ENCODE assay signal across 9 cellular contexts in the genomic region with DNA sequence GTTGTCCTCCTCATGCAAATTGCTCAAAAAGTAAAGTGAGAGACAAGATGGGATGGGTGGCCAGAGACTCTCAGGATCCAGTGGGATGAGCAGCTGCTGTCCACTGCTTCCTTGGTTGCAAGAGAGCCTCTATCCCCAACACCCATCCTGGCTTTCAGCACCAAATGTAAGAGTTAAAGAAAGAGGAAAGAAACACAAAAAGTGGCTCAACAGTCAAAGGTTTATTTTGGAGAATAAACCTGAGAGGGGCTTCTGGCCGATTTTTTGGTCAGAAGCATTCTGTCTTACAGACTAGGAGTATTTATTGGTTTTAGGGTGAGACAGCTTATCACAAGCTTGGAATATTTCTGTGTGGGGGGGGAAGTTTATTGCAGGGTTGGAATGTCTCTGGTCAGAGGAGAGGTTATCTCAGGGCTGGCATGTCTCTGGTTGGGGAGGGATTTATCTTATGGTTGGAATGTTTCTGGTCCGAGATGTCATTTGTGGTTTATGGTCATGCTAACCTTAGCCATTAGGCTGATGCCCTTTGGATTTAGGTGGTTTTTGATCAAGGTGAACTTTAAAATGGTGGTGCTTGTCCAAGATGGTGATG. TPM values are rescaled to one million over a fixed set of nuclear protein-coding genes. Genes with fewer than 3 reads are reported as not detected.
"Had no signal": no experiment of that assay in that cellular context is flagged by ENCODE, and none has a peak within 500 bp of the region (broad histone marks: within the 10 kb centered on the region; RNA-seq: fewer than 3 reads in every experiment).

No MANE protein-coding gene starts in this region.

RNA-seq across cellular contexts. Expression of gene B4GALNT2, which starts 3.1 kb away (rescaled TPM):
- total RNA-seq: activated CD4-positive, alpha-beta memory T cell treated with anti-CD3 and anti-CD28 coated beads, Interleukin-2, amount 10 ng/mL, durations not matched to agents 7 days and 5 days; activated CD4-positive, alpha-beta T cell treated with anti-CD3 and anti-CD28 coated beads, Interleukin-2, amount 10 ng/mL, durations not matched to agents 7 days and 5 days; activated naive CD8-positive, alpha-beta T cell treated with anti-CD3 and anti-CD28 coated beads, Interleukin-2, amount 10 ng/mL, durations not matched to agents 7 days and 5 days; activated T-cell treated with anti-CD3 and anti-CD28 coated beads, Interleukin-2, amount 50 U/mL, for 72 hours; astrocyte; gastroesophageal sphincter; glomerular endothelial cell had no signal
- polyA plus RNA-seq: endothelial cell of umbilical vein, heart right ventricle had no signal
